19 cellular contexts compared by ENCODE assay signal in genomic region chr1:30039354-30040080, GRCh38.
A peak's percentile ranks its signal among the peaks of the same experiment; 100 is the strongest.
DNase-seq lines count a peak whose midpoint lies in the region; ATAC-seq, FAIRE-seq and TF ChIP-seq lines count a peak whose summit lies in the region.
"Had no signal": no experiment of that assay in that cellular context is flagged by ENCODE, and none has a peak within 500 bp of the region (broad histone marks: within the 10 kb centered on the region; RNA-seq: fewer than 3 reads in every experiment).

No MANE protein-coding gene starts in this region.

- H3K27ac ChIP-seq in HepG2 (ENCODE audit: extremely low read length, insufficient read depth, low read length) (no peak overlapping the region), right lobe of liver (no peak overlapping the region)

- intact Hi-C loops in HepG2 (cut with micrococcal nuclease; ENCODE audit: unreplicated experiment): no loop called here
- intact Hi-C loops in right lobe of liver (cut with DNase I): no loop called here
- intact Hi-C loops in left colon (cut with DNase I, micrococcal nuclease): no loop called here

- H3K4me2 ChIP-seq in HepG2 (ENCODE audit: low read depth, low read length): no peak overlapping the region
- H3K4me2 ChIP-seq: GM23338 had no signal

- H3K9me3 Mint-ChIP-seq in progenitor cell of endocrine pancreas (ENCODE audit: low read depth): peaks cover 4% of the 10 kb centered on the region
- peaks cover 9% of the 10 kb centered on the region for H3K9me3 Mint-ChIP-seq in nephron progenitor cell

- in situ Hi-C loops in HepG2 (cut with HindIII; ENCODE audit: extremely low pct_ligation_motif_present, low pct_unique_long_range_greater_than_20kb): no loop called here

- no peak for ATAC-seq in HepG2
- no peak for ATAC-seq in right lobe of liver
- ATAC-seq in left colon: peak; percentile 70
- ATAC-seq in GM21619 (IDR thresholded peaks at IDR 0.05; ENCODE audit: unreplicated experiment): no peak
- ATAC-seq: GM23338 had no signal

- H3K27me3 ChIP-seq in HepG2 (ENCODE audit: control insufficient read depth in 1 of 2, insufficient read depth in 2 of 2, low read length in 2 of 2) (no peaks in the 10 kb centered on the region), right lobe of liver (no peaks in the 10 kb centered on the region)
- H3K27me3 ChIP-seq: Peyer's patch had no signal

- peaks cover 9% of the 10 kb centered on the region for H3K4me1 ChIP-seq in HepG2 (ENCODE audit: insufficient read depth, low read length)
- no peaks in the 10 kb centered on the region for H3K4me1 ChIP-seq in right lobe of liver

- H3K4me3 ChIP-seq in HepG2 (replicated peaks in 1 of 3; ENCODE audit: insufficient read depth in 1 of 3, low read depth in 2 of 3, low read length in 3 of 3) (no peak overlapping the region), right lobe of liver (no peak overlapping the region)
- H3K4me3 ChIP-seq: GM23338 had no signal

- POLR2A ChIA-PET in HepG2 (lab: Yijun Ruan, JAX): no interaction called here

- H3K4me3 Mint-ChIP-seq in progenitor cell of endocrine pancreas (ENCODE audit: low read depth) (no peak overlapping the region), nephron progenitor cell (no peak overlapping the region)
- H3K4me3 Mint-ChIP-seq: GM23338 had no signal

- CTCF ChIA-PET in HepG2 (lab: Yijun Ruan, JAX; ENCODE audit: low intra/inter-chr PET ratio, low total read pairs): no interaction called here

- TF ChIP-seq EP300 in HepG2 (IDR thresholded peaks at IDR 0.05; ENCODE audit: low read depth in 2 of 2, low read length in 2 of 2): no peak
- no peak for TF ChIP-seq EP300 in HepG2 (CRISPR knock-in tag; IDR thresholded peaks at IDR 0.05; ENCODE audit: borderline replicate concordance)

- no peak for TF ChIP-seq RAD21 in HepG2 (CRISPR knock-in tag; IDR thresholded peaks at IDR 0.05)

- H3K79me2 ChIP-seq in HepG2 (ENCODE audit: insufficient read depth, low read length): no peaks in the 10 kb centered on the region

- no peak overlapping the region for H3K9ac ChIP-seq in HepG2 (ENCODE audit: insufficient read depth, low read depth, low read length)

- H3K36me3 ChIP-seq in HepG2 (replicated peaks in 1 of 2; ENCODE audit: control insufficient read depth in 1 of 2, insufficient read depth in 2 of 2, low read length in 2 of 2) (no peaks in the 10 kb centered on the region), right lobe of liver (no peaks in the 10 kb centered on the region)
- H3K36me3 ChIP-seq: Peyer's patch had no signal

- no peak for FAIRE-seq in HepG2 (lab: Jason Lieb, UNC)
- FAIRE-seq: A204.1 had no signal

- no peaks in the 10 kb centered on the region for H4K20me1 ChIP-seq in HepG2 (ENCODE audit: insufficient read depth, low read length)

- peak overlapping the region; percentile 54 for H3K27ac Mint-ChIP-seq in progenitor cell of endocrine pancreas
- no peak overlapping the region for H3K27ac Mint-ChIP-seq in nephron progenitor cell
- H3K27ac Mint-ChIP-seq: CD4-positive, CD25-positive, alpha-beta regulatory T cell; GM23338 had no signal

- no TSS peak for BruUV-seq in HepG2 (replicated peaks; lab: Mats Ljungman, UMichigan)

- H3K36me3 Mint-ChIP-seq in progenitor cell of endocrine pancreas (ENCODE audit: insufficient read depth) (no peaks in the 10 kb centered on the region), nephron progenitor cell (ENCODE audit: low read depth) (no peaks in the 10 kb centered on the region)
- H3K36me3 Mint-ChIP-seq: CD4-positive, CD25-positive, alpha-beta regulatory T cell had no signal

- TF ChIP-seq POLR2A in HepG2 (IDR thresholded peaks at IDR 0.05; ENCODE audit: insufficient read depth in 1 of 2, low read depth in 2 of 2, low read length in 2 of 2) (no peak), right lobe of liver (IDR thresholded peaks at IDR 0.05) (no peak)

- TF ChIP-seq CTCF in HepG2 (CRISPR knock-in tag; IDR thresholded peaks at IDR 0.05) (no peak), right lobe of liver (IDR thresholded peaks at IDR 0.05) (no peak), progenitor cell of endocrine pancreas (IDR thresholded peaks at IDR 0.05; ENCODE audit: unreplicated experiment) (no peak), nephron progenitor cell (IDR thresholded peaks at IDR 0.05) (no peak)

- 51% methylated on average over 9 of the region's 10 CpGs for WGBS in HepG2 (ENCODE audit: low lambda C conversion rate)
- WGBS in right lobe of liver (ENCODE audit: insufficient coverage, low coverage, low lambda C conversion rate, missing lambda C conversion rate): 70% methylated on average over 9 of the region's 10 CpGs

- no peak overlapping the region for H2AFZ ChIP-seq in HepG2 (ENCODE audit: low read length)
- H2AFZ ChIP-seq: GM23338 had no signal

- H3K9me3 ChIP-seq in HepG2 (ENCODE audit: low read length): no peaks in the 10 kb centered on the region
- no peaks in the 10 kb centered on the region for H3K9me3 ChIP-seq in right lobe of liver

- peak; percentile 9 for DNase-seq in HepG2 (ENCODE audit: low spot score)
- DNase-seq in right lobe of liver: no peak
- DNase-seq in left colon: no peak
- DNase-seq in progenitor cell of endocrine pancreas (ENCODE audit: low spot score, unreplicated experiment): no peak
- DNase-seq in nephron progenitor cell: no peak
- DNase-seq in AG08395 (ENCODE audit: low spot score): no peak
- DNase-seq: CD4-positive, CD25-positive, alpha-beta regulatory T cell; DMS79; HCEC 1CT; Karpas-422; NCI-H1694; NCI-H2081; NCI-H2171 treated with DMSO at 0.1 percent for 48 hours; NCI-H524 treated with DMSO at 0.1 percent for 48 hours; NCI-H82 had no signal

- H3K4me1 Mint-ChIP-seq in progenitor cell of endocrine pancreas (ENCODE audit: low read depth) (peaks cover 7% of the 10 kb centered on the region), nephron progenitor cell (peaks cover 5% of the 10 kb centered on the region)

- H3K27me3 Mint-ChIP-seq in progenitor cell of endocrine pancreas: no peaks in the 10 kb centered on the region
- H3K27me3 Mint-ChIP-seq in nephron progenitor cell (ENCODE audit: low read depth, poor library complexity): peaks cover 7% of the 10 kb centered on the region
- H3K27me3 Mint-ChIP-seq: CD4-positive, CD25-positive, alpha-beta regulatory T cell had no signal

TF ChIP-seq in HepG2, 621 proteins besides CTCF, POLR2A, EP300 and RAD21:
- no peak for TF ChIP-seq SMC3 (IDR thresholded peaks at IDR 0.05; ENCODE audit: low read length)
- TF ChIP-seq FOXA3 (CRISPR knock-in tag; IDR thresholded peaks at IDR 0.05): 0 out of 2 replicates have a peak, but pooled peaks have one; percentile 17
